ENCODE assay signal across 7 cellular contexts in genomic region chr20:1465470-1466210, GRCh38. TPM values are rescaled to one million over a fixed set of nuclear protein-coding genes. Genes with fewer than 3 reads are reported as not detected.
DNase-seq lines count a peak whose midpoint lies in the region; ATAC-seq and TF ChIP-seq lines count a peak whose summit lies in the region.

No MANE protein-coding gene starts in this region.

- intact Hi-C loops in activated T-helper 2 cell treated with anti-CD3 and anti-CD28 coated beads, Interferon-gamma antibody, Interleukin-2, Interleukin-4, amounts not matched to agents 10 μg/mL and 5 μg/mL and 100 μg/mL, durations not matched to agents 14 hours and 24 hours and 36 hours (cut with micrococcal nuclease): loop anchor here (1.0 to 10.0 kb wide), 2 partner anchors 251 to 347 kb away; partner anchors contain the start of gene PSMF1
- intact Hi-C loops in stomach (cut with DNase I; ENCODE audit: low total_unique reads): loop anchor here (10.0 kb wide), 1 partner anchor 71 kb away; the partner anchor contains the start of gene FKBP1A

- H3K9me3 ChIP-seq in HUES48 (ENCODE audit: control insufficient read depth, insufficient read depth, low read length) (no peaks in the 10 kb centered on the region), stomach (no peaks in the 10 kb centered on the region)

- H3K27me3 ChIP-seq in HUES48 (ENCODE audit: control insufficient read depth, insufficient read depth, low read length): no peaks in the 10 kb centered on the region
- H3K27me3 ChIP-seq in stomach: no peaks in the 10 kb centered on the region

- 28 to 38% (median 33%) methylated on average over 12 of the region's 12 CpGs for WGBS in stomach, 5 donors

- H3K27ac ChIP-seq in HUES48 (ENCODE audit: low read depth, low read length): no peak overlapping the region
- peak overlapping the region in 4 of 5 donors; percentile 86 to 95 (median 92) for H3K27ac ChIP-seq in stomach

- H3K4me3 ChIP-seq in HUES48 (ENCODE audit: low read depth, low read length) (peak overlapping the region; percentile 97), stomach (peak overlapping the region; percentile 91 to 100 (median 100))

- H3K9me3 Mint-ChIP-seq in activated T-helper 2 cell treated with anti-CD3 and anti-CD28 coated beads, Interferon-gamma antibody, Interleukin-2, Interleukin-4, amounts not matched to agents 10 μg/mL and 5 μg/mL and 100 μg/mL, durations not matched to agents 14 hours and 24 hours and 36 hours: no peaks in the 10 kb centered on the region
- no peaks in the 10 kb centered on the region for H3K9me3 Mint-ChIP-seq in immature natural killer cell

- peak overlapping the region; percentile 79 for H3K27ac Mint-ChIP-seq in activated T-helper 2 cell treated with anti-CD3 and anti-CD28 coated beads, Interferon-gamma antibody, Interleukin-2, Interleukin-4, amounts not matched to agents 10 μg/mL and 5 μg/mL and 100 μg/mL, durations not matched to agents 14 hours and 24 hours and 36 hours
- peak overlapping the region; percentile 52 to 92 (median 90) for H3K27ac Mint-ChIP-seq in immature natural killer cell

- H3K4me3 Mint-ChIP-seq in activated T-helper 2 cell treated with anti-CD3 and anti-CD28 coated beads, Interferon-gamma antibody, Interleukin-2, Interleukin-4, amounts not matched to agents 10 μg/mL and 5 μg/mL and 100 μg/mL, durations not matched to agents 14 hours and 24 hours and 36 hours (ENCODE audit: low read depth): peak overlapping the region; percentile 85
- H3K4me3 Mint-ChIP-seq in immature natural killer cell: peak overlapping the region; percentile 88 to 92 (median 90)

- no peak for TF ChIP-seq CTCF in stomach (IDR thresholded peaks at IDR 0.05)

- H3K36me3 ChIP-seq in HUES48 (ENCODE audit: control insufficient read depth, insufficient read depth, low read length) (peaks cover 39% of the 10 kb centered on the region), stomach (peaks cover 17 to 42% (median 38%) of the 10 kb centered on the region in 4 donors)

- H3K36me3 Mint-ChIP-seq in activated T-helper 2 cell treated with anti-CD3 and anti-CD28 coated beads, Interferon-gamma antibody, Interleukin-2, Interleukin-4, amounts not matched to agents 10 μg/mL and 5 μg/mL and 100 μg/mL, durations not matched to agents 14 hours and 24 hours and 36 hours (ENCODE audit: low read depth): peaks cover 36% of the 10 kb centered on the region
- peaks cover 0 to 7% (median 3%) of the 10 kb centered on the region in 3 donors for H3K36me3 Mint-ChIP-seq in immature natural killer cell

- H3K9ac ChIP-seq in HUES48 (ENCODE audit: low read depth, low read length): peak overlapping the region; percentile 90

- DNase-seq in activated T-helper 2 cell treated with anti-CD3 and anti-CD28 coated beads, Interferon-gamma antibody, Interleukin-2, Interleukin-4, amounts not matched to agents 10 μg/mL and 5 μg/mL and 100 μg/mL, durations not matched to agents 14 hours and 24 hours and 36 hours (ENCODE audit: low spot score): no peak
- DNase-seq in immature natural killer cell (no peak), stomach (no peak), NCI-H82 treated with DMSO at 0.1 percent for 48 hours (lab: John Stamatoyannopoulos, UW; ENCODE audit: unreplicated experiment) (no peak)

- no peak for TF ChIP-seq EP300 in stomach (IDR thresholded peaks at IDR 0.05)

- peaks cover 16% of the 10 kb centered on the region for H3K27me3 Mint-ChIP-seq in activated T-helper 2 cell treated with anti-CD3 and anti-CD28 coated beads, Interferon-gamma antibody, Interleukin-2, Interleukin-4, amounts not matched to agents 10 μg/mL and 5 μg/mL and 100 μg/mL, durations not matched to agents 14 hours and 24 hours and 36 hours (ENCODE audit: low read depth)
- H3K27me3 Mint-ChIP-seq in immature natural killer cell (ENCODE audit: low read depth in 3 of 3): peaks cover 0 to 7% (median 1%) of the 10 kb centered on the region in 3 donors

- H3K4me1 ChIP-seq in HUES48 (ENCODE audit: control insufficient read depth, insufficient read depth, low read length) (peaks cover 19% of the 10 kb centered on the region), stomach (peaks cover 45 to 87% (median 72%) of the 10 kb centered on the region in 4 donors)

- peaks cover 39% of the 10 kb centered on the region for H3K4me1 Mint-ChIP-seq in activated T-helper 2 cell treated with anti-CD3 and anti-CD28 coated beads, Interferon-gamma antibody, Interleukin-2, Interleukin-4, amounts not matched to agents 10 μg/mL and 5 μg/mL and 100 μg/mL, durations not matched to agents 14 hours and 24 hours and 36 hours (ENCODE audit: low read depth)
- H3K4me1 Mint-ChIP-seq in immature natural killer cell: peaks cover 37 to 56% of the 10 kb centered on the region in 2 donors

- TF ChIP-seq POLR2A in stomach (IDR thresholded peaks at IDR 0.05): no peak

- no peak for ATAC-seq in GM21367 (IDR thresholded peaks at IDR 0.05; ENCODE audit: unreplicated experiment)
- ATAC-seq in HG03135 (IDR thresholded peaks at IDR 0.05; ENCODE audit: unreplicated experiment): no peak

RNA-seq across cellular contexts. Expression of gene NSFL1C, which starts 1.0 kb away (rescaled TPM):
- total RNA-seq in activated T-helper 2 cell treated with anti-CD3 and anti-CD28 coated beads, Interferon-gamma antibody, Interleukin-2, Interleukin-4, amounts not matched to agents 10 μg/mL and 5 μg/mL and 100 μg/mL, durations not matched to agents 14 hours and 24 hours and 36 hours: 108 TPM in 2 replicates
- polyA plus RNA-seq in immature natural killer cell (10 to 100 TPM; 75.1 to 97.5 (median 78.2) TPM), stomach (10 to 100 TPM; 33.4 to 59.7 (median 50.9) TPM)
- total RNA-seq in stomach: 10 to 100 TPM; 13.4 to 83.4 (median 33.4) TPM

RNA-seq across cellular contexts. Expression of gene SIRPB2, which starts 25.6 kb away (rescaled TPM):
- not detected in 2 replicates for total RNA-seq in activated T-helper 2 cell treated with anti-CD3 and anti-CD28 coated beads, Interferon-gamma antibody, Interleukin-2, Interleukin-4, amounts not matched to agents 10 μg/mL and 5 μg/mL and 100 μg/mL, durations not matched to agents 14 hours and 24 hours and 36 hours
- polyA plus RNA-seq in immature natural killer cell (under 1 TPM; 0.60 to 0.95 (median 0.63) TPM), stomach (1 to 10 TPM in 1 of 3 donors, under 1 TPM in 2; 0.43 to 2.0 (median 0.92) TPM)
- total RNA-seq in stomach: 1 to 10 TPM in 4 of 5 donors, under 1 TPM in 1; 0.55 to 7.6 (median 2.9) TPM
